Comparison of ENCODE assay signal across 21 cellular contexts in the genomic region with DNA sequence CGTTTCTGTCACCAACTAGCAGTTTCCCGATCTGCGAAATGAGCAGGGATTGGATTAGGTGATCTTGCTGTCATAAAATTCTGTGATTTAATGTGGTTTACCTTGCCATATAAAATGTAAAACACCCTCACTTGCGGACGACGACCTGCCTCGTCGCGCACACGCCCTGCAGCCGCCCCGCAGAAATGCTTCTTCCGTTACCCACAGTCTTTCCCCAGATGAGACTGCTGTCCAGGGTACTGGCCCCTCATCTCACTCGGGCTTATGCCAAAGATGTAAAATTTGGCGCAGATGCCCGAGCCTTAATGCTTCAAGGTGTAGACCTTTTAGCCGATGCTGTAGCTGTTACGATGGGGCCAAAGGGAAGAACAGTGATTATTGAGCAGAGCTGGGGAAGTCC. TPM values are rescaled to one million over a fixed set of nuclear protein-coding genes. Genes with fewer than 3 reads are reported as not detected.
"Had no signal": no experiment of that assay in that cellular context is flagged by ENCODE, and none has a peak within 500 bp of the region (broad histone marks: within the 10 kb centered on the region; RNA-seq: fewer than 3 reads in every experiment).

No MANE protein-coding gene starts in this region.

- H3K4me1 ChIP-seq: breast epithelium had no signal

- H3K36me3 ChIP-seq: breast epithelium, esophagus muscularis mucosa, left lung, stomach had no signal

- DNase-seq: activated CD4-positive, alpha-beta T cell treated with anti-CD3 and anti-CD28 coated beads, Interleukin-2, amount 50 U/mL, for 1 hour; activated CD4-positive, CD25-positive, alpha-beta regulatory T cell treated with anti-CD3 and anti-CD28 coated beads, Interleukin-2, amount 50 U/mL, for 72 hours; activated CD8-positive, alpha-beta memory T cell treated with anti-CD3 and anti-CD28 coated beads for 24 hours; activated CD8-positive, alpha-beta memory T cell treated with anti-CD3 and anti-CD28 coated beads, Interleukin-2, amount 50 U/mL, for 48 hours; activated effector memory CD4-positive, alpha-beta T cell treated with anti-CD3 and anti-CD28 coated beads, Interleukin-2, amount 50 U/mL, for 16 hours; activated T-cell treated with anti-CD3 and anti-CD28 coated beads, Interleukin-2, amount 50 U/mL, for 48 hours; left lung; stimulated activated CD4-positive, alpha-beta T cell treated with anti-CD3 and anti-CD28 coated beads, Interleukin-2, amount 100 ng/mL, for 48 hours; stomach; SW 1271; T-helper 2 cell had no signal

- H3K9me3 Mint-ChIP-seq: activated naive CD4-positive, alpha-beta T cell treated with anti-CD3 and anti-CD28 coated beads, Interleukin-2, amount 50 U/mL, for 24 hours; neural crest cell; stimulated activated effector memory CD8-positive, alpha-beta T cell treated with anti-CD3 and anti-CD28 coated beads, Interleukin-12 subunit alpha, Interleukin-12 subunit beta, amount 100 ng/mL, for 72 hours had no signal

- H3K9me3 ChIP-seq: breast epithelium, esophagus muscularis mucosa, left lung, stomach had no signal

- H3K4me3 Mint-ChIP-seq: activated naive CD4-positive, alpha-beta T cell treated with anti-CD3 and anti-CD28 coated beads, Interleukin-2, amount 50 U/mL, for 24 hours; neural crest cell; stimulated activated effector memory CD8-positive, alpha-beta T cell treated with anti-CD3 and anti-CD28 coated beads, Interleukin-12 subunit alpha, Interleukin-12 subunit beta, amount 100 ng/mL, for 72 hours; type B pancreatic cell had no signal

- H3K27ac ChIP-seq: breast epithelium, coronary artery, esophagus muscularis mucosa, left lung, skin epidermis, stomach, VCaP had no signal

- H3K4me3 ChIP-seq: breast epithelium, coronary artery, esophagus muscularis mucosa, left lung, skin epidermis, stomach had no signal

- H3K36me3 Mint-ChIP-seq: activated naive CD4-positive, alpha-beta T cell treated with anti-CD3 and anti-CD28 coated beads, Interleukin-2, amount 50 U/mL, for 24 hours; stimulated activated effector memory CD8-positive, alpha-beta T cell treated with anti-CD3 and anti-CD28 coated beads, Interleukin-12 subunit alpha, Interleukin-12 subunit beta, amount 100 ng/mL, for 72 hours had no signal

- H3K4me1 Mint-ChIP-seq: activated naive CD4-positive, alpha-beta T cell treated with anti-CD3 and anti-CD28 coated beads, Interleukin-2, amount 50 U/mL, for 24 hours; neural crest cell; stimulated activated effector memory CD8-positive, alpha-beta T cell treated with anti-CD3 and anti-CD28 coated beads, Interleukin-12 subunit alpha, Interleukin-12 subunit beta, amount 100 ng/mL, for 72 hours had no signal

- H3K27ac Mint-ChIP-seq: activated naive CD4-positive, alpha-beta T cell treated with anti-CD3 and anti-CD28 coated beads, Interleukin-2, amount 50 U/mL, for 24 hours; progenitor cell of endocrine pancreas; stimulated activated effector memory CD8-positive, alpha-beta T cell treated with anti-CD3 and anti-CD28 coated beads, Interleukin-12 subunit alpha, Interleukin-12 subunit beta, amount 100 ng/mL, for 72 hours; type B pancreatic cell had no signal

- ATAC-seq: left lung; stimulated activated effector memory CD8-positive, alpha-beta T cell treated with anti-CD3 and anti-CD28 coated beads, Interleukin-12 subunit alpha, Interleukin-12 subunit beta, amount 100 ng/mL, for 72 hours had no signal

RNA-seq across cellular contexts. Expression of a gene that starts 51.3 kb away (rescaled TPM):
- total RNA-seq: neural crest cell, progenitor cell of endocrine pancreas had no signal
